Comparison of ENCODE assay signal across 1 cellular context in the genomic region with DNA sequence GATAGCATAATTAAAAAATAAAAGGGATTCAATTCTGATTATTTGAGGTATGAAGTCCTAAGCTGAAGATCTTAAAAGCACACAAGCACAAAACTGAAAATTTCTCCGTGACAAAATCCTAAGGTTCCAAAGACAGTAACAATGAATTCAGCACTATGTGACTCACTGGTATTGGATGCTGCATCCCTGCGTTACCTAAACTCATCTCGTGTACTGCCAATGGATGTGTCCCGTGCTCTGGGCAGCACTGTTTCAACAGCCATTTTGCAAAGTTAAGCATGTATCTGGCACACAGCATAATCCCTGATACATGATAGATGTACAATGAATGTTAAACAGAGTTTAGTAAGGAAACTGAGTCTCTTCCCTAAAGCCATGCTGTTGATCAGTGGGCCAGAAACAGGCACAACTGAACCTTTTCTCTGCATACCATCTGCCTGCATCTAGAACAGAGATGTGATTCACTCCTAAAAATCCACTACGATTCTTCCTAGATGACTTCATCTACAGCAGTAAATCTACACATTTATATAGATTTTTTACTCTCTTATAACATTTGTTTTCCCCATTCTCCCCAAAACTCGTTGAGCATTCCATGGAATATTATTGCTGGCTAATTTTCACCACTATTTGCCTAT.
TF ChIP-seq lines count a peak whose summit lies in the region.

No MANE protein-coding gene starts in this region.

TF ChIP-seq in IMR-90, 13 proteins besides CTCF, POLR2A, EP300 and RAD21:
- TF ChIP-seq RCOR1 (IDR thresholded peaks at IDR 0.05; ENCODE audit: insufficient replicate concordance, low read length) (no peak), RFX5 (IDR thresholded peaks at IDR 0.05; ENCODE audit: low read depth, low read length) (no peak), BHLHE40 (IDR thresholded peaks at IDR 0.05; ENCODE audit: low read depth, low read length) (no peak), MXI1 (IDR thresholded peaks at IDR 0.05; ENCODE audit: borderline replicate concordance, low read depth, low read length) (no peak), NFE2L2 (IDR thresholded peaks at IDR 0.05; ENCODE audit: low read depth, low read length) (no peak), FOS (IDR thresholded peaks at IDR 0.05; ENCODE audit: low read depth, low read length) (no peak), CHD1 (IDR thresholded peaks at IDR 0.05; ENCODE audit: low read depth, low read length) (no peak), MAFK (IDR thresholded peaks at IDR 0.05; ENCODE audit: low read depth, low read length) (no peak), MAZ (IDR thresholded peaks at IDR 0.05; ENCODE audit: borderline replicate concordance, low read depth, low read length) (no peak), CEBPB (IDR thresholded peaks at IDR 0.05; ENCODE audit: low read depth, low read length) (no peak), SMC3 (IDR thresholded peaks at IDR 0.05; ENCODE audit: low read depth, low read length) (no peak)
- TF ChIP-seq, protein P1, sequence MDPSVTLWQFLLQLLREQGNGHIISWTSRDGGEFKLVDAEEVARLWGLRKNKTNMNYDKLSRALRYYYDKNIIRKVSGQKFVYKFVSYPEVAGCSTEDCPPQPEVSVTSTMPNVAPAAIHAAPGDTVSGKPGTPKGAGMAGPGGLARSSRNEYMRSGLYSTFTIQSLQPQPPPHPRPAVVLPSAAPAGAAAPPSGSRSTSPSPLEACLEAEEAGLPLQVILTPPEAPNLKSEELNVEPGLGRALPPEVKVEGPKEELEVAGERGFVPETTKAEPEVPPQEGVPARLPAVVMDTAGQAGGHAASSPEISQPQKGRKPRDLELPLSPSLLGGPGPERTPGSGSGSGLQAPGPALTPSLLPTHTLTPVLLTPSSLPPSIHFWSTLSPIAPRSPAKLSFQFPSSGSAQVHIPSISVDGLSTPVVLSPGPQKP (IDR thresholded peaks at IDR 0.05; ENCODE audit: borderline replicate concordance, low read depth, low read length), result no peak
- TF ChIP-seq, protein P2, sequence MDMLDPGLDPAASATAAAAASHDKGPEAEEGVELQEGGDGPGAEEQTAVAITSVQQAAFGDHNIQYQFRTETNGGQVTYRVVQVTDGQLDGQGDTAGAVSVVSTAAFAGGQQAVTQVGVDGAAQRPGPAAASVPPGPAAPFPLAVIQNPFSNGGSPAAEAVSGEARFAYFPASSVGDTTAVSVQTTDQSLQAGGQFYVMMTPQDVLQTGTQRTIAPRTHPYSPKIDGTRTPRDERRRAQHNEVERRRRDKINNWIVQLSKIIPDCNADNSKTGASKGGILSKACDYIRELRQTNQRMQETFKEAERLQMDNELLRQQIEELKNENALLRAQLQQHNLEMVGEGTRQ (IDR thresholded peaks at IDR 0.05; ENCODE audit: low read depth, low read length), result no peak
TF ChIP-seq in IMR-90: peak in this region for 0.
